In the genomic region with DNA sequence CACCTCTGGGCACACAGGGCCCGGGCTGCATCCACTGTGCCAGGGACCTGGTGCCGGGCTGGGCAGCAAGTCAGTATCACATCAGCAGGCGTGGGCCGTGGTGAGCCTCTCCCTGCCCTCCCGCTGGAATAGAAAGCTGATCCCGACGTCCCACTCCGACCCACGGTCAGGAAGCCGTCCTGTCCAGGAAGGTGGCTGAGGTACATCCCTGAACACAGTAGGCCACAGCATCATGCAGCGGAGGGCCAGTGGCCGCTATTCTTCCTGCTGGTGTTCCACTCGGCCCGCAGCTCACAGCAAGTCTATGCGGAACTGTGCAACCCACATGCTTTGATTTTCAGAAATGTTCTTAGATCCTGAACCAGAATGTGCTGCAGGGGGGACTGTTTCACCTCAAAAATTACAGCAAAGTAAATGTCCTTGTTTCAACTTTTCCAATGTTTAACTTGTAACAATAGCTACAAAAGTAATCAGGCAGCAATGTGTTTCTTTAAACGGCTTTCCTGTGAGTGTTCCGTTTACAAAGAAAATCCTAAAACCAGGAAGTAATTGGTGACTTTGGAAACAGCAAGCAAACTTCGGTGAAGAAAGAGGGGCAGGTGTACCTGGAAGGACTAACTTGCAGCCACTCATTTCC, we compare ENCODE assay signal across 8 cellular contexts. TPM values are rescaled to one million over a fixed set of nuclear protein-coding genes. Genes with fewer than 3 reads are reported as not detected.
DNase-seq lines count a peak whose midpoint lies in the region; ATAC-seq and TF ChIP-seq lines count a peak whose summit lies in the region.

No MANE protein-coding gene starts in this region.

- H3K27ac Mint-ChIP-seq in naive thymus-derived CD4-positive, alpha-beta T cell = peak overlapping the region; percentile 62 to 91 (median 80)

- POLR2A ChIA-PET in naive thymus-derived CD4-positive, alpha-beta T cell (lab: Charles Lee) = interaction anchor here (1.0 to 6.3 kb wide), 9 partner anchors 8 to 167 kb away, joined by 3 to 52 read pairs (median 9); partner anchors contain the start of genes COX19 and GET4

- H3K9me3 Mint-ChIP-seq in naive thymus-derived CD4-positive, alpha-beta T cell = no peaks in the 10 kb centered on the region

- peaks cover 0 to 13% (median 0%) of the 10 kb centered on the region in 5 donors for H3K27me3 Mint-ChIP-seq in naive thymus-derived CD4-positive, alpha-beta T cell

- peaks cover 42% of the 10 kb centered on the region for H3K4me1 ChIP-seq in ectodermal cell (ENCODE audit: control insufficient read depth, insufficient read depth, low read length)
- H3K4me1 ChIP-seq in naive thymus-derived CD4-positive, alpha-beta T cell (ENCODE audit: control insufficient read depth in 2 of 2, insufficient read depth in 2 of 2, low read length in 2 of 2) = peaks cover 42 to 47% of the 10 kb centered on the region in 2 donors

- 74 to 77% methylated on average over 18 of the region's 18 CpGs for WGBS in ectodermal cell, 2 experiments

- H3K36me3 ChIP-seq in MG63 (no peaks in the 10 kb centered on the region), ectodermal cell (ENCODE audit: control insufficient read depth, insufficient read depth, low read length) (no peaks in the 10 kb centered on the region)
- H3K36me3 ChIP-seq in naive thymus-derived CD4-positive, alpha-beta T cell (ENCODE audit: control insufficient read depth in 2 of 3, insufficient read depth in 3 of 3, low read length in 3 of 3) = peaks cover 0 to 3% (median 0%) of the 10 kb centered on the region in 3 experiments

- intact Hi-C loops in naive thymus-derived CD4-positive, alpha-beta T cell (cut with micrococcal nuclease) = loop anchor here (1.0 to 10.0 kb wide), 11 partner anchors 12 to 1191 kb away; partner anchors contain the start of genes COX19 (in 2 of the 2), GET4 (in 1 of the 2), MAD1L1 (in 1 of the 2) and MAFK (in 1 of the 2)

- peaks cover 0 to 6% (median 0%) of the 10 kb centered on the region in 5 donors for H3K36me3 Mint-ChIP-seq in naive thymus-derived CD4-positive, alpha-beta T cell

- peak overlapping the region; percentile 76 to 91 (median 87) for H3K4me3 Mint-ChIP-seq in naive thymus-derived CD4-positive, alpha-beta T cell

- H3K9me3 ChIP-seq in MG63 (no peaks in the 10 kb centered on the region), ectodermal cell (ENCODE audit: control insufficient read depth, low read length) (no peaks in the 10 kb centered on the region)
- H3K9me3 ChIP-seq in naive thymus-derived CD4-positive, alpha-beta T cell (ENCODE audit: control insufficient read depth in 2 of 3, low read length in 3 of 3) = no peaks in the 10 kb centered on the region

- ATAC-seq in naive thymus-derived CD4-positive, alpha-beta T cell = no peak

- H3K4me3 ChIP-seq in AG09309 (ENCODE audit: control insufficient read depth, low read depth, low read length) (peak overlapping the region; percentile 44), MG63 (peak overlapping the region; percentile 44), ectodermal cell (ENCODE audit: insufficient read depth, low read depth, low read length) (peak overlapping the region; percentile 16)
- peak overlapping the region; percentile 74 for H3K4me3 ChIP-seq in naive thymus-derived CD4-positive, alpha-beta T cell (ENCODE audit: low read length)

- DNase-seq in AG09309 (ENCODE audit: low read depth) (no peak), MG63 (no peak), cerebellum (ENCODE audit: low spot score) (no peak), activated gamma-delta T cell (lab: John Stamatoyannopoulos, UW) (no peak), SHP77 treated with DMSO at 0.1 percent for 48 hours (lab: John Stamatoyannopoulos, UW) (no peak), nucleus accumbens (lab: John Stamatoyannopoulos, UW) (no peak)
- DNase-seq in naive thymus-derived CD4-positive, alpha-beta T cell = peak in 1 of 9 donors; percentile 31

- peaks cover 35 to 67% (median 49%) of the 10 kb centered on the region in 7 donors for H3K4me1 Mint-ChIP-seq in naive thymus-derived CD4-positive, alpha-beta T cell

- CTCF ChIA-PET in naive thymus-derived CD4-positive, alpha-beta T cell (lab: Charles Lee) = interaction anchor here (1.1 to 4.8 kb wide), 6 partner anchors 10 to 50 kb away, joined by 3 to 28 read pairs (median 12); no protein-coding TSS in a partner anchor

- TF ChIP-seq CTCF in AG09309 (IDR thresholded peaks at IDR 0.05; ENCODE audit: control insufficient read depth, insufficient read depth, low read depth, low read length, missing control alignments) = no peak

- no peaks in the 10 kb centered on the region for H3K27me3 ChIP-seq in MG63
- no peaks in the 10 kb centered on the region for H3K27me3 ChIP-seq in ectodermal cell (ENCODE audit: control insufficient read depth, insufficient read depth, low read length, poor library complexity, severe bottlenecking)
- H3K27me3 ChIP-seq in naive thymus-derived CD4-positive, alpha-beta T cell (ENCODE audit: control insufficient read depth in 2 of 2, insufficient read depth in 2 of 2, low read length in 2 of 2) = no peaks in the 10 kb centered on the region

- H3K27ac ChIP-seq in ectodermal cell (ENCODE audit: insufficient read depth, low read depth, low read length, poor library complexity, severe bottlenecking) = peak overlapping the region; percentile 83
- H3K27ac ChIP-seq in naive thymus-derived CD4-positive, alpha-beta T cell (ENCODE audit: low read depth, low read length) = peak overlapping the region; percentile 83

RNA-seq across cellular contexts. Expression of gene GPR146, which starts 0.7 kb away (rescaled TPM):
- total RNA-seq in MG63 (2014; rRNA removed; shearing (Covaris generic); ENCODE audit: low replicate concordance) = 1.5 TPM in 1 of 2 replicates, not detected in the other
- polyA plus RNA-seq in ectodermal cell (2013, experiment 1 of 4) = 2.8 TPM
- 4.8 TPM for polyA plus RNA-seq in ectodermal cell (2013, experiment 2 of 4)
- 2.4 TPM for polyA plus RNA-seq in ectodermal cell (2013, experiment 3 of 4)
- 3.7 TPM for polyA plus RNA-seq in ectodermal cell (2013, experiment 4 of 4)
- total RNA-seq in naive thymus-derived CD4-positive, alpha-beta T cell = 10 to 100 TPM; 10.1 to 26.5 (median 15.9) TPM
- polyA plus RNA-seq in naive thymus-derived CD4-positive, alpha-beta T cell = 10 to 100 TPM; 13.5 to 16.9 TPM
- total RNA-seq in cerebellum = 2.7 TPM

RNA-seq across cellular contexts. Expression of gene GPER1, which starts 44.2 kb away (rescaled TPM):
- total RNA-seq in MG63 (2014; rRNA removed; shearing (Covaris generic); ENCODE audit: low replicate concordance) = 2.2 and 2.8 TPM in 2 replicates
- 2.6 TPM for polyA plus RNA-seq in ectodermal cell (2013, experiment 1 of 4)
- polyA plus RNA-seq in ectodermal cell (2013, experiment 2 of 4) = 2.9 TPM
- 2.6 TPM for polyA plus RNA-seq in ectodermal cell (2013, experiment 3 of 4)
- polyA plus RNA-seq in ectodermal cell (2013, experiment 4 of 4) = 3.2 TPM
- 1 to 10 TPM in 1 of 5 experiments, under 1 TPM in 1, not detected in 3; 0.13 to 1.3 TPM for total RNA-seq in naive thymus-derived CD4-positive, alpha-beta T cell
- under 1 TPM; 0.21 to 0.47 TPM for polyA plus RNA-seq in naive thymus-derived CD4-positive, alpha-beta T cell
- 0.73 TPM for total RNA-seq in cerebellum

Comparison
In these comparisons a context has a peak if more than half of its experiments do, and no peak if none do; other contexts are left out.
1. H3K4me3 ChIP-seq: peak in every context shown above with its lines; median percentile 74 in naive thymus-derived CD4-positive, alpha-beta T cell; 44 in AG09309; 44 in MG63; 16 in ectodermal cell.